ENCODE assay signal across 2 cellular contexts in genomic region chr2:25001329-25001637, GRCh38.
TF ChIP-seq lines count a peak whose summit lies in the region.

No MANE protein-coding gene starts in this region.

TF ChIP-seq in GM23338, 12 proteins besides CTCF, POLR2A, EP300 and RAD21:
- TF ChIP-seq CREB1 (CRISPR knock-in tag; IDR thresholded peaks at IDR 0.05; ENCODE audit: low read depth) (no peak), REST (IDR thresholded peaks at IDR 0.05; ENCODE audit: unreplicated experiment) (no peak), EZH2phosphoT487 (IDR thresholded peaks at IDR 0.05; ENCODE audit: unreplicated experiment) (no peak), NANOG (IDR thresholded peaks at IDR 0.05; ENCODE audit: borderline replicate concordance) (no peak), JUNB (IDR thresholded peaks at IDR 0.05; ENCODE audit: unreplicated experiment) (no peak), ZNF114 (CRISPR knock-in tag; IDR thresholded peaks at IDR 0.05) (no peak)

TF ChIP-seq in H1, 55 proteins besides CTCF, POLR2A, EP300 and RAD21:
- TF ChIP-seq MAFK (IDR thresholded peaks at IDR 0.05; ENCODE audit: low read depth, low read length), result no peak
- no peak for TF ChIP-seq YY1 (IDR thresholded peaks at IDR 0.05; ENCODE audit: low read depth, low read length)
- TF ChIP-seq HDAC2 (IDR thresholded peaks at IDR 0.05; ENCODE audit: borderline replicate concordance in 1 of 2, low read depth in 2 of 2, low read length in 2 of 2), result no peak
- TF ChIP-seq NANOG (IDR thresholded peaks at IDR 0.05; ENCODE audit: insufficient read depth, low read depth, low read length, poor library complexity, severe bottlenecking), result no peak
- TF ChIP-seq RBBP5 (IDR thresholded peaks at IDR 0.05; ENCODE audit: borderline replicate concordance, low read depth, low read length), result no peak
- TF ChIP-seq KDM4A (IDR thresholded peaks at IDR 0.05; ENCODE audit: low read depth, low read length, severe bottlenecking), result no peak
- TF ChIP-seq CREB1 (IDR thresholded peaks at IDR 0.05), result no peak
- no peak for TF ChIP-seq TAF7 (optimal IDR thresholded peaks at IDR 0.05; ENCODE audit: borderline replicate concordance, low read depth, low read length)
- no peak for TF ChIP-seq RNF2 (IDR thresholded peaks at IDR 0.05; ENCODE audit: borderline replicate concordance, low read depth, low read length, missing control alignments, poor library complexity, severe bottlenecking)
- TF ChIP-seq JUND (IDR thresholded peaks at IDR 0.05; ENCODE audit: low read length), result no peak
- no peak for TF ChIP-seq GTF2F1 (IDR thresholded peaks at IDR 0.05; ENCODE audit: borderline replicate concordance, low read depth, low read length)
- TF ChIP-seq SIRT6 (IDR thresholded peaks at IDR 0.05; ENCODE audit: low read length), result no peak
- TF ChIP-seq MAX (IDR thresholded peaks at IDR 0.05), result no peak
